Comparison of ENCODE assay signal across 21 cellular contexts in genomic region chr9:130934246-130934645, GRCh38. TPM values are rescaled to one million over a fixed set of nuclear protein-coding genes. Genes with fewer than 3 reads are reported as not detected.
DNase-seq lines count a peak whose midpoint lies in the region; ATAC-seq and TF ChIP-seq lines count a peak whose summit lies in the region.
"Had no signal": no experiment of that assay in that cellular context is flagged by ENCODE, and none has a peak within 500 bp of the region (broad histone marks: within the 10 kb centered on the region; RNA-seq: fewer than 3 reads in every experiment).

No MANE protein-coding gene starts in this region.

- TF ChIP-seq CTCF in GM23338 (conservative IDR thresholded peaks at IDR 0.05; ENCODE audit: low read depth in 2 of 2) (no peak), OCI-LY3 (IDR thresholded peaks at IDR 0.05; ENCODE audit: low read depth, low read length) (no peak), fibroblast of lung (conservative IDR thresholded peaks at IDR 0.05 in 1 of 2, IDR thresholded peaks at IDR 0.05 in 1 of 2; ENCODE audit: low read depth in 1 of 2, low read length in 2 of 2) (no peak), foreskin fibroblast (IDR thresholded peaks at IDR 0.05; ENCODE audit: low read depth, low read length) (no peak)

- H3K4me2 ChIP-seq in GM23338 (peak overlapping the region; percentile 60; the same call in 1 of the 2 replicates), OCI-LY3 (ENCODE audit: low read length) (0 out of 2 replicates have a peak overlapping the region, but pooled peaks have one; percentile 31), fibroblast of lung (ENCODE audit: extremely low read depth, insufficient read depth, low read length) (no peak overlapping the region)

- no peaks in the 10 kb centered on the region; the same call in 2 of the 3 replicates for H3K9me3 Mint-ChIP-seq in GM23338
- H3K9me3 Mint-ChIP-seq: CD4-positive, alpha-beta T cell; HFFc6 had no signal

- no peaks in the 10 kb centered on the region for H3K36me3 ChIP-seq in GM23338 (ENCODE audit: insufficient read depth)
- no peaks in the 10 kb centered on the region for H3K36me3 ChIP-seq in OCI-LY3 (replicated peaks; ENCODE audit: low read depth, low read length)
- no peaks in the 10 kb centered on the region for H3K36me3 ChIP-seq in fibroblast of lung (ENCODE audit: control insufficient read depth, insufficient read depth, low read length)
- H3K36me3 ChIP-seq: HAP-1 had no signal

- no peak for ATAC-seq in GM23338
- ATAC-seq in GM18511 (IDR thresholded peaks at IDR 0.05; ENCODE audit: unreplicated experiment): no peak
- ATAC-seq: A549, GM12878 had no signal

- H3K4me1 Mint-ChIP-seq in GM23338: peaks cover 51% of the 10 kb centered on the region

- H3K4me1 ChIP-seq in GM23338 (ENCODE audit: insufficient read depth) (peaks cover 43% of the 10 kb centered on the region), OCI-LY3 (ENCODE audit: low read length) (peaks cover 70% of the 10 kb centered on the region), fibroblast of lung (ENCODE audit: control insufficient read depth, extremely low read depth, insufficient read depth, low read length) (peaks cover 50% of the 10 kb centered on the region)
- H3K4me1 ChIP-seq: HAP-1 had no signal

- H3K9ac ChIP-seq in OCI-LY3 (ENCODE audit: low read length) (no peak overlapping the region), fibroblast of lung (ENCODE audit: insufficient read depth, low read length) (no peak overlapping the region)
- H3K9ac ChIP-seq: GM23248 had no signal

- H2AFZ ChIP-seq in GM23338: no peak overlapping the region
- no peak overlapping the region for H2AFZ ChIP-seq in OCI-LY3 (ENCODE audit: low read depth, low read length)
- no peak overlapping the region for H2AFZ ChIP-seq in fibroblast of lung (ENCODE audit: low read length)
- H2AFZ ChIP-seq: GM23248 had no signal

- no peaks in the 10 kb centered on the region; the same call in 2 of the 3 replicates for H3K36me3 Mint-ChIP-seq in GM23338 (ENCODE audit: low read depth)

- H3K27ac Mint-ChIP-seq in GM23338: no peak overlapping the region
- H3K27ac Mint-ChIP-seq: CD4-positive, alpha-beta T cell had no signal

- H3K27me3 ChIP-seq in GM23338 (ENCODE audit: insufficient read depth) (peaks cover 24% of the 10 kb centered on the region), OCI-LY3 (ENCODE audit: low read depth, low read length) (peaks cover 29% of the 10 kb centered on the region), fibroblast of lung (ENCODE audit: control insufficient read depth, insufficient read depth, low read length) (no peaks in the 10 kb centered on the region)

- H3K9me3 ChIP-seq in OCI-LY3 (ENCODE audit: insufficient read depth, low read length) (no peaks in the 10 kb centered on the region), fibroblast of lung (ENCODE audit: control insufficient read depth, insufficient read depth, low read depth, low read length) (no peaks in the 10 kb centered on the region)
- H3K9me3 ChIP-seq: A549, HAP-1 had no signal

- H3F3A ChIP-seq in GM23338 (replicated peaks; ENCODE audit: low read depth): peaks cover 9% of the 10 kb centered on the region; the same call in 1 of the 2 replicates

- no peak for DNase-seq in GM23338 (ENCODE audit: low spot score)
- no peak for DNase-seq in fibroblast of lung (ENCODE audit: low read depth in 2 of 2)
- no peak for DNase-seq in NCI-H2196 (lab: John Stamatoyannopoulos, UW; ENCODE audit: unreplicated experiment)
- no peak for DNase-seq in foreskin fibroblast
- no peak for DNase-seq in stimulated activated CD4-positive, alpha-beta T cell treated with anti-CD3 and anti-CD28 coated beads, Interleukin-4, amount 100 ng/mL, for 4 hours
- DNase-seq: C1 segment of cervical spinal cord; Calu3; CD4-positive, alpha-beta T cell; DMS 273 treated with DMSO at 0.1 percent for 48 hours; DMS79; GM23248; HFFc6; KBM-7 had no signal

- H3K79me2 ChIP-seq in GM23338 (replicated peaks; ENCODE audit: insufficient read depth) (no peaks in the 10 kb centered on the region), OCI-LY3 (ENCODE audit: low read length) (no peaks in the 10 kb centered on the region), fibroblast of lung (ENCODE audit: control insufficient read depth, insufficient read depth, low read length) (no peaks in the 10 kb centered on the region)

- H4K20me1 ChIP-seq in GM23338 (replicated peaks; ENCODE audit: insufficient read depth) (no peaks in the 10 kb centered on the region), OCI-LY3 (ENCODE audit: insufficient read depth, low read length) (no peaks in the 10 kb centered on the region), fibroblast of lung (ENCODE audit: control insufficient read depth, extremely low read depth, insufficient read depth, low read length) (no peaks in the 10 kb centered on the region)

- no peak overlapping the region for H3K4me3 ChIP-seq in GM23338
- H3K4me3 ChIP-seq in OCI-LY3 (ENCODE audit: low read length): no peak overlapping the region
- H3K4me3 ChIP-seq in fibroblast of lung (replicated peaks in 1 of 4; ENCODE audit: control extremely low read depth in 1 of 4, insufficient read depth in 1 of 4, low read depth in 3 of 4, low read length in 4 of 4): no peak overlapping the region
- H3K4me3 ChIP-seq in foreskin fibroblast (ENCODE audit: low read depth in 1 of 2, low read length in 2 of 2): no peak overlapping the region
- H3K4me3 ChIP-seq: A549, GM12878, GM23248, HAP-1 had no signal

- no peak overlapping the region for H3K4me3 Mint-ChIP-seq in GM23338
- H3K4me3 Mint-ChIP-seq: CD4-positive, alpha-beta T cell; HFFc6 had no signal

- no peaks in the 10 kb centered on the region for H3K9me2 ChIP-seq in GM23338 (ENCODE audit: insufficient read depth)

- H3K27me3 Mint-ChIP-seq in GM23338 (ENCODE audit: insufficient read depth, low read depth, poor library complexity): peaks cover 44% of the 10 kb centered on the region

- no peak overlapping the region for H3K27ac ChIP-seq in GM23338 (ENCODE audit: low read depth)
- no peak overlapping the region for H3K27ac ChIP-seq in OCI-LY3 (ENCODE audit: low read length)
- H3K27ac ChIP-seq in fibroblast of lung (ENCODE audit: insufficient read depth, low read length): peak overlapping the region; percentile 83
- H3K27ac ChIP-seq: GM23248, HL-60 had no signal

TF ChIP-seq in GM23338, 12 proteins besides CTCF, POLR2A, EP300 and RAD21 (continues in another document):
- TF ChIP-seq STAT1 (IDR thresholded peaks at IDR 0.05; ENCODE audit: unreplicated experiment): no peak

RNA-seq across cellular contexts. Expression of gene FIBCD1, which starts 4.8 kb away (rescaled TPM):
- 4.4 and 15.5 TPM in 2 replicates for total RNA-seq in GM23338 (2014; rRNA removed; shearing (Covaris generic))
- polyA plus RNA-seq in GM23338 (2016; fragmentation: Nextera tagmentation; extraction: Ambion mirVana) (5.6 and 9.0 TPM in 2 replicates), fibroblast of lung (7.2 and 28.0 TPM in 2 replicates)
- 7.3 and 9.8 TPM in 2 replicates for total RNA-seq in fibroblast of lung
- 24.8 and 66.0 TPM in 2 replicates for polyA plus RNA-seq in fibroblast of lung (2012)
- 5.4 and 39.7 TPM in 2 replicates for polyA minus RNA-seq in fibroblast of lung (ENCODE audit: low replicate concordance)
- total RNA-seq: CD4-positive, alpha-beta T cell had no signal

RNA-seq across cellular contexts. Expression of gene QRFP, which starts 37.6 kb away (rescaled TPM):
- not detected in 2 replicates for total RNA-seq in GM23338 (2014; rRNA removed; shearing (Covaris generic))
- polyA plus RNA-seq in GM23338 (2016; fragmentation: Nextera tagmentation; extraction: Ambion mirVana) (not detected in 2 replicates), fibroblast of lung (not detected in 2 replicates)
- total RNA-seq in fibroblast of lung: not detected in 2 replicates
- polyA plus RNA-seq in fibroblast of lung (2012): 0.17 and 0.40 TPM in 2 replicates
- polyA minus RNA-seq in fibroblast of lung (ENCODE audit: low replicate concordance): not detected in 2 replicates
- total RNA-seq: Calu3; CD4-positive, alpha-beta T cell; G401; GM12878; GM23248; HFFc6 had no signal
- polyA plus RNA-seq: A549, AG04450, GM12878 had no signal
